16 cellular contexts compared by ENCODE assay signal in genomic region chr5:157248771-157249475, GRCh38. TPM values are rescaled to one million over a fixed set of nuclear protein-coding genes. Genes with fewer than 3 reads are reported as not detected.
DNase-seq lines count a peak whose midpoint lies in the region; ATAC-seq and TF ChIP-seq lines count a peak whose summit lies in the region.
"Had no signal": no experiment of that assay in that cellular context is flagged by ENCODE, and none has a peak within 500 bp of the region (broad histone marks: within the 10 kb centered on the region; RNA-seq: fewer than 3 reads in every experiment).

No MANE protein-coding gene starts in this region.

- no peaks in the 10 kb centered on the region for H3K9me3 Mint-ChIP-seq in CD8-positive, alpha-beta T cell
- no peaks in the 10 kb centered on the region for H3K9me3 Mint-ChIP-seq in activated T-helper 2 cell treated with anti-CD3 and anti-CD28 coated beads, Interferon-gamma antibody, Interleukin-2, Interleukin-4, amounts not matched to agents 10 μg/mL and 5 μg/mL and 100 μg/mL, durations not matched to agents 14 hours and 24 hours and 36 hours
- no peaks in the 10 kb centered on the region for H3K9me3 Mint-ChIP-seq in naive thymus-derived CD8-positive, alpha-beta T cell

- peaks cover 94% of the 10 kb centered on the region for H3K36me3 Mint-ChIP-seq in CD8-positive, alpha-beta T cell
- H3K36me3 Mint-ChIP-seq in activated T-helper 2 cell treated with anti-CD3 and anti-CD28 coated beads, Interferon-gamma antibody, Interleukin-2, Interleukin-4, amounts not matched to agents 10 μg/mL and 5 μg/mL and 100 μg/mL, durations not matched to agents 14 hours and 24 hours and 36 hours (ENCODE audit: low read depth): peaks cover 97% of the 10 kb centered on the region
- peaks cover 25 to 99% (median 78%) of the 10 kb centered on the region in 3 donors for H3K36me3 Mint-ChIP-seq in naive thymus-derived CD8-positive, alpha-beta T cell

- peaks cover 92% of the 10 kb centered on the region for H3K4me1 Mint-ChIP-seq in CD8-positive, alpha-beta T cell (ENCODE audit: low read depth)
- peaks cover 90% of the 10 kb centered on the region for H3K4me1 Mint-ChIP-seq in activated T-helper 2 cell treated with anti-CD3 and anti-CD28 coated beads, Interferon-gamma antibody, Interleukin-2, Interleukin-4, amounts not matched to agents 10 μg/mL and 5 μg/mL and 100 μg/mL, durations not matched to agents 14 hours and 24 hours and 36 hours (ENCODE audit: low read depth)
- peaks cover 42 to 94% (median 91%) of the 10 kb centered on the region in 4 donors for H3K4me1 Mint-ChIP-seq in naive thymus-derived CD8-positive, alpha-beta T cell

- no peaks in the 10 kb centered on the region for H3K79me2 ChIP-seq in Karpas-422 (ENCODE audit: low read length)

- peaks cover 95% of the 10 kb centered on the region for H3K4me1 ChIP-seq in CD8-positive, alpha-beta T cell (ENCODE audit: insufficient read depth, low read length)
- peaks cover 44% of the 10 kb centered on the region for H3K4me1 ChIP-seq in Karpas-422 (ENCODE audit: low read length)

- peak overlapping the region; percentile 66 for H3K4me3 Mint-ChIP-seq in CD8-positive, alpha-beta T cell
- peak overlapping the region; percentile 2 for H3K4me3 Mint-ChIP-seq in activated T-helper 2 cell treated with anti-CD3 and anti-CD28 coated beads, Interferon-gamma antibody, Interleukin-2, Interleukin-4, amounts not matched to agents 10 μg/mL and 5 μg/mL and 100 μg/mL, durations not matched to agents 14 hours and 24 hours and 36 hours (ENCODE audit: low read depth)
- H3K4me3 Mint-ChIP-seq in naive thymus-derived CD8-positive, alpha-beta T cell: peak overlapping the region; percentile 46 to 83 (median 70)

- H3K9me2 ChIP-seq in Karpas-422 (replicated peaks; ENCODE audit: insufficient read depth, low read length): no peaks in the 10 kb centered on the region

- no peak overlapping the region for H3K9ac ChIP-seq in Karpas-422 (ENCODE audit: low read length)
- H3K9ac ChIP-seq: KMS-11 had no signal

- no peaks in the 10 kb centered on the region for H3K27me3 ChIP-seq in CD8-positive, alpha-beta T cell (ENCODE audit: insufficient read depth, low read length)
- no peaks in the 10 kb centered on the region for H3K27me3 ChIP-seq in Karpas-422 (ENCODE audit: low read length)

- intact Hi-C loops in CD8-positive, alpha-beta T cell (cut with DNase I, micrococcal nuclease): loop anchor here in 1 of 2 experiments (2.0 to 5.0 kb wide), 2 partner anchors 16 to 33 kb away; no protein-coding TSS in a partner anchor
- intact Hi-C loops in activated T-helper 2 cell treated with anti-CD3 and anti-CD28 coated beads, Interferon-gamma antibody, Interleukin-2, Interleukin-4, amounts not matched to agents 10 μg/mL and 5 μg/mL and 100 μg/mL, durations not matched to agents 14 hours and 24 hours and 36 hours (cut with micrococcal nuclease): no loop called here

- H3K4me3 ChIP-seq in CD8-positive, alpha-beta T cell (ENCODE audit: low read depth, low read length): peak overlapping the region; percentile 20
- H3K4me3 ChIP-seq in Karpas-422 (ENCODE audit: low read length): no peak overlapping the region
- H3K4me3 ChIP-seq: SJSA1 had no signal

- peak overlapping the region; percentile 52 for H3K4me2 ChIP-seq in Karpas-422 (ENCODE audit: low read depth, low read length, poor library complexity, severe bottlenecking)
- H3K4me2 ChIP-seq: KMS-11 had no signal

- H4K20me1 ChIP-seq in Karpas-422 (ENCODE audit: insufficient read depth, low read depth, low read length): no peaks in the 10 kb centered on the region

- H3K36me3 ChIP-seq in CD8-positive, alpha-beta T cell (ENCODE audit: insufficient read depth, low read length): peaks cover 88% of the 10 kb centered on the region
- H3K36me3 ChIP-seq in Karpas-422 (ENCODE audit: insufficient read depth, low read length): no peaks in the 10 kb centered on the region
- H3K36me3 ChIP-seq: SJSA1 had no signal

- CTCF ChIA-PET in CD8-positive, alpha-beta T cell (lab: Charles Lee): interaction anchor here (0.8 to 3.1 kb wide), 15 partner anchors 8 to 106 kb away, joined by 3 to 9 read pairs (median 4); partner anchors contain the start of gene MED7

- H3K27ac Mint-ChIP-seq in CD8-positive, alpha-beta T cell: peak overlapping the region; percentile 95
- peak overlapping the region; percentile 91 for H3K27ac Mint-ChIP-seq in activated T-helper 2 cell treated with anti-CD3 and anti-CD28 coated beads, Interferon-gamma antibody, Interleukin-2, Interleukin-4, amounts not matched to agents 10 μg/mL and 5 μg/mL and 100 μg/mL, durations not matched to agents 14 hours and 24 hours and 36 hours
- peak overlapping the region; percentile 75 to 95 (median 92) for H3K27ac Mint-ChIP-seq in naive thymus-derived CD8-positive, alpha-beta T cell

- POLR2A ChIA-PET in CD8-positive, alpha-beta T cell (lab: Charles Lee): interaction anchor here (0.6 to 3.9 kb wide), 16 partner anchors 10 to 107 kb away, joined by 3 to 18 read pairs (median 3); partner anchors contain the start of gene MED7
- POLR2A ChIA-PET in naive thymus-derived CD8-positive, alpha-beta T cell (lab: Charles Lee): interaction anchor here (0.5 to 3.6 kb wide), 14 partner anchors 8 to 107 kb away, joined by 3 to 16 read pairs (median 4); partner anchors contain the start of genes CYFIP2 and MED7

- H3K27ac ChIP-seq in CD8-positive, alpha-beta T cell (ENCODE audit: low read depth, low read length): peak overlapping the region; percentile 17
- H3K27ac ChIP-seq in Karpas-422 (ENCODE audit: low read length): peak overlapping the region; percentile 72
- H3K27ac ChIP-seq: HL-60, KMS-11, SJSA1, VCaP had no signal

- H3K27me3 Mint-ChIP-seq in CD8-positive, alpha-beta T cell (ENCODE audit: low read depth): no peaks in the 10 kb centered on the region
- no peaks in the 10 kb centered on the region for H3K27me3 Mint-ChIP-seq in activated T-helper 2 cell treated with anti-CD3 and anti-CD28 coated beads, Interferon-gamma antibody, Interleukin-2, Interleukin-4, amounts not matched to agents 10 μg/mL and 5 μg/mL and 100 μg/mL, durations not matched to agents 14 hours and 24 hours and 36 hours (ENCODE audit: low read depth)
- no peaks in the 10 kb centered on the region for H3K27me3 Mint-ChIP-seq in naive thymus-derived CD8-positive, alpha-beta T cell

- peak; percentile 32 for ATAC-seq in CD8-positive, alpha-beta T cell
- peak; percentile 35 to 39 for ATAC-seq in naive thymus-derived CD8-positive, alpha-beta T cell
- ATAC-seq in GM21515 (IDR thresholded peaks at IDR 0.05; ENCODE audit: unreplicated experiment): no peak

- TF ChIP-seq CTCF in CD8-positive, alpha-beta T cell (IDR thresholded peaks at IDR 0.05): no peak

- H3K9me3 ChIP-seq in CD8-positive, alpha-beta T cell (ENCODE audit: low read length): no peaks in the 10 kb centered on the region
- H3K9me3 ChIP-seq in Karpas-422 (ENCODE audit: low read length): no peaks in the 10 kb centered on the region
- H3K9me3 ChIP-seq: SJSA1 had no signal

- DNase-seq in CD8-positive, alpha-beta T cell: peak in 2 of 7 experiments; percentile 49 to 64
- no peak for DNase-seq in Karpas-422
- no peak for DNase-seq in activated T-helper 2 cell treated with anti-CD3 and anti-CD28 coated beads, Interferon-gamma antibody, Interleukin-2, Interleukin-4, amounts not matched to agents 10 μg/mL and 5 μg/mL and 100 μg/mL, durations not matched to agents 14 hours and 24 hours and 36 hours (ENCODE audit: low spot score)
- peak in 4 of 10 donors; percentile 43 to 69 (median 58) for DNase-seq in naive thymus-derived CD8-positive, alpha-beta T cell
- DNase-seq in NCI-H2171 (lab: John Stamatoyannopoulos, UW): no peak
- DNase-seq in COR-L47 (lab: John Stamatoyannopoulos, UW): no peak
- no peak for DNase-seq in DMS153 (lab: John Stamatoyannopoulos, UW)
- DNase-seq: C1 segment of cervical spinal cord, dermis blood vessel endothelial cell, left cardiac atrium, NCI-H226 had no signal

- peak overlapping the region; percentile 71 for H2AFZ ChIP-seq in Karpas-422 (ENCODE audit: low read length)

RNA-seq across cellular contexts. Expression of gene CYFIP2, which starts 17.0 kb away (rescaled TPM):
- 100 to 1,000 TPM; 270 to 304 TPM for total RNA-seq in CD8-positive, alpha-beta T cell
- total RNA-seq in Karpas-422 (2014; rRNA removed; shearing (Covaris generic); ENCODE audit: low replicate concordance): 355 and 517 TPM in 2 replicates
- 171 and 182 TPM in 2 replicates for total RNA-seq in activated T-helper 2 cell treated with anti-CD3 and anti-CD28 coated beads, Interferon-gamma antibody, Interleukin-2, Interleukin-4, amounts not matched to agents 10 μg/mL and 5 μg/mL and 100 μg/mL, durations not matched to agents 14 hours and 24 hours and 36 hours
- total RNA-seq in naive thymus-derived CD8-positive, alpha-beta T cell: 100 to 1,000 TPM; 395 to 412 TPM
- polyA plus RNA-seq in naive thymus-derived CD8-positive, alpha-beta T cell: 100 to 1,000 TPM; 417 to 668 (median 506) TPM

Comparison
In these comparisons a context has a peak if more than half of its experiments do, and no peak if none do; other contexts are left out.
1. H3K4me3 Mint-ChIP-seq: peak in every context shown above with its lines; median percentile 70 in naive thymus-derived CD8-positive, alpha-beta T cell; 66 in CD8-positive, alpha-beta T cell; 2 in activated T-helper 2 cell treated with anti-CD3 and anti-CD28 coated beads, Interferon-gamma antibody, Interleukin-2, Interleukin-4, amounts not matched to agents 10 μg/mL and 5 μg/mL and 100 μg/mL, durations not matched to agents 14 hours and 24 hours and 36 hours.